1 cellular context compared by ENCODE assay signal in genomic region chr1:209102120-209102519, GRCh38.
TF ChIP-seq lines count a peak whose summit lies in the region.

No MANE protein-coding gene starts in this region.

TF ChIP-seq in SK-N-SH treated with all-trans-retinoic acid at 6 μM for 48 hours, 23 proteins besides CTCF, POLR2A, EP300 and RAD21:
- no peak for TF ChIP-seq POU6F1 (CRISPR knock-in tag; IDR thresholded peaks at IDR 0.05; ENCODE audit: borderline replicate concordance, low read depth)
- no peak for TF ChIP-seq OSR1 (CRISPR knock-in tag; IDR thresholded peaks at IDR 0.05)
- TF ChIP-seq, protein P1, sequence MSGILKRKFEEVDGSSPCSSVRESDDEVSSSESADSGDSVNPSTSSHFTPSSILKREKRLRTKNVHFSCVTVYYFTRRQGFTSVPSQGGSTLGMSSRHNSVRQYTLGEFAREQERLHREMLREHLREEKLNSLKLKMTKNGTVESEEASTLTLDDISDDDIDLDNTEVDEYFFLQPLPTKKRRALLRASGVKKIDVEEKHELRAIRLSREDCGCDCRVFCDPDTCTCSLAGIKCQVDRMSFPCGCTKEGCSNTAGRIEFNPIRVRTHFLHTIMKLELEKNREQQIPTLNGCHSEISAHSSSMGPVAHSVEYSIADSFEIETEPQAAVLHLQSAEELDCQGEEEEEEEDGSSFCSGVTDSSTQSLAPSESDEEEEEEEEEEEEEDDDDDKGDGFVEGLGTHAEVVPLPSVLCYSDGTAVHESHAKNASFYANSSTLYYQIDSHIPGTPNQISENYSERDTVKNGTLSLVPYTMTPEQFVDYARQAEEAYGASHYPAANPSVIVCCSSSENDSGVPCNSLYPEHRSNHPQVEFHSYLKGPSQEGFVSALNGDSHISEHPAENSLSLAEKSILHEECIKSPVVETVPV (CRISPR knock-in tag; IDR thresholded peaks at IDR 0.05): no peak
- no peak for TF ChIP-seq TOX (CRISPR knock-in tag; IDR thresholded peaks at IDR 0.05; ENCODE audit: borderline replicate concordance)
- no peak for TF ChIP-seq ISL1 (CRISPR knock-in tag; IDR thresholded peaks at IDR 0.05)
- TF ChIP-seq CSDC2 (CRISPR knock-in tag; IDR thresholded peaks at IDR 0.05): no peak
- TF ChIP-seq SNAI2 (CRISPR knock-in tag; IDR thresholded peaks at IDR 0.05): no peak
- TF ChIP-seq BACH2 (CRISPR knock-in tag; IDR thresholded peaks at IDR 0.05; ENCODE audit: borderline replicate concordance): no peak
- TF ChIP-seq ZNF8 (CRISPR knock-in tag; IDR thresholded peaks at IDR 0.05): no peak
- no peak for TF ChIP-seq ESRRG (CRISPR knock-in tag; IDR thresholded peaks at IDR 0.05)
- no peak for TF ChIP-seq ZNF70 (CRISPR knock-in tag; IDR thresholded peaks at IDR 0.05)
- TF ChIP-seq ARNTL (CRISPR knock-in tag; IDR thresholded peaks at IDR 0.05; ENCODE audit: borderline replicate concordance, low read depth): no peak
TF ChIP-seq in SK-N-SH treated with all-trans-retinoic acid at 6 μM for 48 hours: peak in this region for 0.
